ENCODE assay signal across 16 cellular contexts in the genomic region with DNA sequence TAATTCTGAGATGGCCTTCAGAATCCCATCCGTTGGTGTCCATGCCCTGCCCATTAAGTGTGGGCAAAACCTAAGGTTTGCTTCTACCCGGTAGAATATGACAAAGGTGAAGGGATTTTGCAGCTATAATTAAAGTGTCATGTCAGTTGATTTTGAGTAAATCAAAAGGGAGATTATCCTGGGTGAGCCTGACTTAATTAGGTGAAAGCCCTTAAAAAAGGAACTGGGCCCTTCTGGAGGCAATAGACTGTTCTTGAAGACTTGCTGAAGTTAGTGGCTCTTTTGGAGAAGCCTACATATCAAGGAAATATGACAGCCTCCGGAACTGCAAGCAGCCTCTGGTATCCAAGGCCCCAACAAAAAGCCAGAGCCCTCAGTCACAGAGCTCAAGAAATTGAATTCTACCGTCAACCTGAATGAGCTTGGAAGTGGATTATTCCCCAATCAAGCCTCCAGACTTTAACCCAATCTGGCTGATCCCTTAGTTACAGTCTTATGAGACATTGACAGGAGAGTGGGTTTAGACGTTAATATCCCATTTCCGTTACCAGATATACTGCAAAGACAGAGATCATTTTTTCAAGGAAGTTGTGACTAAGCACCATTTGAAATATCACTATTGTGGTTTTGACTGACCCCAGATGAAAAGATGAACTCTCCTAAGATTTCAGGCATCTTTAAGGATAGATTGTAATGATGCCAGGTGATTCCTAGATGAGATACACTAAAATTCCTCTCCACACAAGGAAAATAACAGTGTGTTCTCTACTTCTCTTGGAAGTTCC.
"Had no signal": no experiment of that assay in that cellular context is flagged by ENCODE, and none has a peak within 500 bp of the region (broad histone marks: within the 10 kb centered on the region; RNA-seq: fewer than 3 reads in every experiment).

No MANE protein-coding gene starts in this region.

- ATAC-seq: left cardiac atrium; natural killer cell treated with Interleukin-12 subunit alpha and Interleukin-12 subunit beta and Interleukin-15 and Interleukin-18, amount 100 ng/mL, for 72 hours; psoas muscle; stimulated activated memory B cell treated with anti-CD40 and anti-IgM and Interleukin-4, amounts not matched to agents 10 μg/mL and 1 μg/mL and 100 μg/mL, for 72 hours had no signal

- H3K4me3 Mint-ChIP-seq: activated CD4-positive, alpha-beta memory T cell treated with anti-CD3 and anti-CD28 coated beads, Interleukin-2, amount 10 ng/mL, durations not matched to agents 7 days and 5 days; activated naive CD8-positive, alpha-beta T cell treated with anti-CD3 and anti-CD28 coated beads for 36 hours; dendritic cell treated with granulocyte-macrophage colony-stimulating factor and Interleukin-4, amounts not matched to agents 40 ng/mL and 50 ng/mL, for 4 days; immature natural killer cell; natural killer cell treated with Interleukin-12 subunit alpha and Interleukin-12 subunit beta and Interleukin-15 and Interleukin-18, amount 100 ng/mL, for 72 hours; stimulated activated memory B cell treated with anti-CD40 and anti-IgM and Interleukin-4, amounts not matched to agents 10 μg/mL and 1 μg/mL and 100 μg/mL, for 72 hours had no signal

- DNase-seq: activated CD4-positive, alpha-beta memory T cell treated with anti-CD3 and anti-CD28 coated beads, Interleukin-2, amount 10 ng/mL, durations not matched to agents 7 days and 5 days; activated CD4-positive, alpha-beta T cell treated with anti-CD3 and anti-CD28 coated beads for 1 hour; activated gamma-delta T cell; activated naive CD8-positive, alpha-beta T cell treated with anti-CD3 and anti-CD28 coated beads for 36 hours; activated T-cell treated with anti-CD3 and anti-CD28 coated beads, Interleukin-2, amount 50 U/mL, for 48 hours; anterior cingulate cortex; cerebellar nuclear complex; immature natural killer cell; left cardiac atrium; psoas muscle; right lobe of liver; stimulated activated CD4-positive, alpha-beta T cell treated with anti-CD3 and anti-CD28 coated beads, Interleukin-1b, Interleukin-23, amount 100 ng/mL, for 48 hours; transverse colon had no signal

- H3K4me1 Mint-ChIP-seq: activated CD4-positive, alpha-beta memory T cell treated with anti-CD3 and anti-CD28 coated beads, Interleukin-2, amount 10 ng/mL, durations not matched to agents 7 days and 5 days; activated naive CD8-positive, alpha-beta T cell treated with anti-CD3 and anti-CD28 coated beads for 36 hours; stimulated activated memory B cell treated with anti-CD40 and anti-IgM and Interleukin-4, amounts not matched to agents 10 μg/mL and 1 μg/mL and 100 μg/mL, for 72 hours had no signal

- H3K27me3 Mint-ChIP-seq: activated CD4-positive, alpha-beta memory T cell treated with anti-CD3 and anti-CD28 coated beads, Interleukin-2, amount 10 ng/mL, durations not matched to agents 7 days and 5 days; activated naive CD8-positive, alpha-beta T cell treated with anti-CD3 and anti-CD28 coated beads for 36 hours; dendritic cell treated with granulocyte-macrophage colony-stimulating factor and Interleukin-4, amounts not matched to agents 40 ng/mL and 50 ng/mL, for 4 days; stimulated activated memory B cell treated with anti-CD40 and anti-IgM and Interleukin-4, amounts not matched to agents 10 μg/mL and 1 μg/mL and 100 μg/mL, for 72 hours had no signal

- H3K9me3 Mint-ChIP-seq: activated CD4-positive, alpha-beta memory T cell treated with anti-CD3 and anti-CD28 coated beads, Interleukin-2, amount 10 ng/mL, durations not matched to agents 7 days and 5 days; activated naive CD8-positive, alpha-beta T cell treated with anti-CD3 and anti-CD28 coated beads for 36 hours; dendritic cell treated with granulocyte-macrophage colony-stimulating factor and Interleukin-4, amounts not matched to agents 40 ng/mL and 50 ng/mL, for 4 days; immature natural killer cell; natural killer cell treated with Interleukin-12 subunit alpha and Interleukin-12 subunit beta and Interleukin-15 and Interleukin-18, amount 100 ng/mL, for 72 hours; stimulated activated memory B cell treated with anti-CD40 and anti-IgM and Interleukin-4, amounts not matched to agents 10 μg/mL and 1 μg/mL and 100 μg/mL, for 72 hours had no signal

- H3K36me3 Mint-ChIP-seq: activated naive CD8-positive, alpha-beta T cell treated with anti-CD3 and anti-CD28 coated beads for 36 hours; natural killer cell treated with Interleukin-12 subunit alpha and Interleukin-12 subunit beta and Interleukin-15 and Interleukin-18, amount 100 ng/mL, for 72 hours; stimulated activated memory B cell treated with anti-CD40 and anti-IgM and Interleukin-4, amounts not matched to agents 10 μg/mL and 1 μg/mL and 100 μg/mL, for 72 hours had no signal

- H3K27ac Mint-ChIP-seq: activated CD4-positive, alpha-beta memory T cell treated with anti-CD3 and anti-CD28 coated beads, Interleukin-2, amount 10 ng/mL, durations not matched to agents 7 days and 5 days; activated naive CD8-positive, alpha-beta T cell treated with anti-CD3 and anti-CD28 coated beads for 36 hours; dendritic cell treated with granulocyte-macrophage colony-stimulating factor and Interleukin-4, amounts not matched to agents 40 ng/mL and 50 ng/mL, for 4 days; natural killer cell treated with Interleukin-12 subunit alpha and Interleukin-12 subunit beta and Interleukin-15 and Interleukin-18, amount 100 ng/mL, for 72 hours; stimulated activated memory B cell treated with anti-CD40 and anti-IgM and Interleukin-4, amounts not matched to agents 10 μg/mL and 1 μg/mL and 100 μg/mL, for 72 hours had no signal
